ENCODE assay signal across 1 cellular context in the genomic region with DNA sequence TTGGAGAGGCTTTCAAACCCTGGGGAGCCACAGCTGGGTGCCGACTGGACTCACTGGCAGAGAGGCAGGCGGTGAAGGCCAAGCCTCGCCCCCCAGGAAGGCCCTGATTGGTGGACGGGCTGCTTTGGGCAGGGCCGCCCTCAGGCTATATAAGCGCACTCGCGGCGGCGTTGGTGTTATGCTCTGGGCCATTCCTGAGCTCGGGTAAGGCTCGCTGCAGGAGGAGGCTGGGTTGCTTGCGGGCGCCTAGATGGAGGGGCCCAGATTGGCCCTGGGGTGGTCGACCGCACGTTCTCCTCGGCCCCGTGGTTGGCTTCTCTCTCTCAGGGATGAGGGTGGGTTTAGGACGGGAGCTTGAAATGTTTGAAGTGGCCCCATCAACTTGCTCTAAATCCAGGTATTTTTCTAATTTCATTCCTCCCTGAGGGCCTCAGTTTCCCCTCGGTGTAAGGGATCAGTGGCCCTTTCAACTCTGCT.
TF ChIP-seq lines count a peak whose summit lies in the region.

SPDYC (plus strand) TSS at position 176 of the 477 bp plus-strand sequence. CDS start 1,125 bp downstream, outside the sequence.

TF ChIP-seq in endothelial cell of umbilical vein, 7 proteins besides CTCF, POLR2A, EP300 and RAD21:
- TF ChIP-seq MYC (IDR thresholded peaks at IDR 0.05; ENCODE audit: low read depth, low read length) = no peak
- no peak for TF ChIP-seq GATA2 (IDR thresholded peaks at IDR 0.05; ENCODE audit: insufficient read depth, insufficient read length, low read depth, low read length)
- no peak for TF ChIP-seq JUN (IDR thresholded peaks at IDR 0.05; ENCODE audit: borderline replicate concordance, insufficient read depth, insufficient read length, low read depth)
- no peak for TF ChIP-seq FOS (IDR thresholded peaks at IDR 0.05; ENCODE audit: borderline replicate concordance, insufficient read depth, low read length)
- TF ChIP-seq EZH2 (IDR thresholded peaks at IDR 0.05; ENCODE audit: borderline replicate concordance, low read depth, low read length, severe bottlenecking) = no peak
- no peak for TF ChIP-seq POLR2AphosphoS5 (IDR thresholded peaks at IDR 0.05; ENCODE audit: insufficient read depth, low read depth, low read length)
- no peak for TF ChIP-seq MAX (IDR thresholded peaks at IDR 0.05; ENCODE audit: insufficient read depth, insufficient read length)
